8 cellular contexts compared by ENCODE assay signal in the genomic region with DNA sequence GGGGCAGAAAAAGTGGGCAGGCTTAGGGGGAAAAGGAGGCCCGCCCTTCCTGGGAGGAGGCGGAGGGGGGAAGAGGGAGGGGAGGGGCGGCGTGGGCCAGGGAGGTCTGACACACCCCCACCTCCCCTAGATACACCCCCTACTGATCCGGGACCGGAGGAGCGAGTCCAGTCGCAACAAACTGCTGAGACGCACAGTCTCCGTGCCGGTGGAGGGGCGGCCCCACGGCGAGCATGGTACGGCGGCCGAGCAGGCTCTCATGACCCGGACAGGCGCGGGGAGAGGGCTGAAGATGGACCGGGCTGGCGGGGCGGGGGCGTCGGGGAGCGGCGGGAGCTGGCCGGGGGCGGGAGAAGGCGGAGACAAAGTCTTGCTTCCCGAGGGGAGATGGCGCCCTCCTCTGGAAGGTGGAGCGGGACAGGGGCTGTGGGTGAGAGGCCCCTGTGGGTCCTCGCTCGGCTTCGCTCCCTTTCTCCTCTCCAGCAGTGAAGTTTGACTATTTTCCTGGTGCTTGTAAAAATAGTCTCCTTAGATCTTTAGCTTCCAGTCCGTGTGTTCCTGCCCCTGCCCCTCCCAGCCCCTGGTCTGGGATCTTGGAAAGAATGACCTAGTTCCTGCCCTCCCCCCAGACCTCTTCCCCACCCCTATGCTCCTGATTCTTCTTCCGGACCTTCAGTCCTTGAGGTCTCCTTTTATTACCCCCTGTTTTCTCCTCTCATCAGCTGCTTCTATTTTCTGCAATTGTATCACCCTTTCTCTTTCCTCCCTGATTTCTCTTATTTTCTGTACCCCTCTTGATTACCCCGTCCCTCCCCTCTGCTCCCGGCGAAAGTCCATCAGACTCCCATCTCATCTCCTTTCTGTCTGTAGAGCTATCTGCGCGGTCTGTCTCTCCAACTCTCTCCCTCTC. TPM values are rescaled to one million over a fixed set of nuclear protein-coding genes. Genes with fewer than 3 reads are reported as not detected.
DNase-seq lines count a peak whose midpoint lies in the region; TF ChIP-seq lines count a peak whose summit lies in the region.

No MANE protein-coding gene starts in this region.

- H3K27me3 ChIP-seq in SJSA1 (replicated peaks) (no peaks in the 10 kb centered on the region), neutrophil (peaks cover 64% of the 10 kb centered on the region)

- H3K36me3 ChIP-seq in SJSA1 = no peaks in the 10 kb centered on the region
- no peaks in the 10 kb centered on the region for H3K36me3 ChIP-seq in neutrophil

- H3K9me3 ChIP-seq in SJSA1 (replicated peaks) (no peaks in the 10 kb centered on the region; the same call in 1 of the 2 replicates), neutrophil (no peaks in the 10 kb centered on the region)

- in situ Hi-C loops in ACHN (cut with HindIII; ENCODE audit: low pct_ligation_motif_present, low pct_unique_long_range_greater_than_20kb, low sequenced_read_pairs) = no loop called here

- H3K27ac ChIP-seq in SJSA1 (peak overlapping the region; percentile 58), neutrophil (peak overlapping the region; percentile 53)

- TF ChIP-seq POLR2A in GM18526 (IDR thresholded peaks at IDR 0.05; ENCODE audit: extremely low read depth, insufficient read length) = peak; percentile 69

- peak overlapping the region; percentile 39 for H3K4me3 ChIP-seq in SJSA1
- H3K4me3 ChIP-seq in neutrophil (ENCODE audit: low read depth in 1 of 2, low read length in 1 of 2) = peak overlapping the region; percentile 57 to 80

- H3K4me1 ChIP-seq in SJSA1 (replicated peaks) (peaks cover 25% of the 10 kb centered on the region), neutrophil (ENCODE audit: control insufficient read depth in 1 of 2, insufficient read depth in 1 of 2, low read depth in 1 of 2, low read length in 1 of 2) (peaks cover 32 to 41% of the 10 kb centered on the region in 2 experiments)

- TF ChIP-seq CTCF in neutrophil (IDR thresholded peaks at IDR 0.05) = peak; percentile 47

- DNase-seq in ACHN = peak; percentile 80
- DNase-seq in KG1 (lab: John Stamatoyannopoulos, UW) = peak; percentile 78
- DNase-seq in SJSA1 (ENCODE audit: low read depth in 1 of 2, low spot score in 2 of 2) = peak; percentile 82 to 90
- peak; percentile 82 for DNase-seq in activated naive CD4-positive, alpha-beta T cell treated with Interleukin-2 at 50 U/mL for 16 hours
- DNase-seq in foreskin melanocyte = peak; percentile 80
- peak; percentile 68 for DNase-seq in superior temporal gyrus (ENCODE audit: extremely low spot score)

RNA-seq across cellular contexts. Expression of a gene that starts 6.1 kb away (rescaled TPM):
- total RNA-seq in SJSA1 (2014; rRNA removed; shearing (Covaris generic)) = 0.69 and 1.1 TPM in 2 replicates

RNA-seq across cellular contexts. Expression of a gene that starts 8.0 kb away (rescaled TPM):
- 201 and 341 TPM in 2 replicates for total RNA-seq in SJSA1 (2014; rRNA removed; shearing (Covaris generic))

RNA-seq across cellular contexts. Expression of a gene that starts 15.1 kb away (rescaled TPM):
- 15.9 and 23.2 TPM in 2 replicates for total RNA-seq in SJSA1 (2014; rRNA removed; shearing (Covaris generic))

RNA-seq across cellular contexts. Expression of a gene that starts 28.5 kb away (rescaled TPM):
- total RNA-seq in SJSA1 (2014; rRNA removed; shearing (Covaris generic)) = 2.9 and 4.4 TPM in 2 replicates

RNA-seq across cellular contexts. Expression of a gene that starts 34.3 kb away (rescaled TPM):
- 95.5 and 120 TPM in 2 replicates for total RNA-seq in SJSA1 (2014; rRNA removed; shearing (Covaris generic))

Comparison
In these comparisons a context has a peak if more than half of its experiments do, and no peak if none do; other contexts are left out.
1. Peak in every context shown above with its lines: DNase-seq, H3K4me3 ChIP-seq and H3K27ac ChIP-seq.